Comparison of ENCODE assay signal across 1 cellular context in genomic region chr18:5518899-5519371, GRCh38.
TF ChIP-seq lines count a peak whose summit lies in the region.

No MANE protein-coding gene starts in this region.

TF ChIP-seq in IMR-90, 13 proteins besides CTCF, POLR2A, EP300 and RAD21 (continued from another document):
- TF ChIP-seq USF2 (IDR thresholded peaks at IDR 0.05; ENCODE audit: low read depth, low read length) (no peak), MAZ (IDR thresholded peaks at IDR 0.05; ENCODE audit: borderline replicate concordance, low read depth, low read length) (no peak)
